ENCODE assay signal across 8 cellular contexts in the genomic region with DNA sequence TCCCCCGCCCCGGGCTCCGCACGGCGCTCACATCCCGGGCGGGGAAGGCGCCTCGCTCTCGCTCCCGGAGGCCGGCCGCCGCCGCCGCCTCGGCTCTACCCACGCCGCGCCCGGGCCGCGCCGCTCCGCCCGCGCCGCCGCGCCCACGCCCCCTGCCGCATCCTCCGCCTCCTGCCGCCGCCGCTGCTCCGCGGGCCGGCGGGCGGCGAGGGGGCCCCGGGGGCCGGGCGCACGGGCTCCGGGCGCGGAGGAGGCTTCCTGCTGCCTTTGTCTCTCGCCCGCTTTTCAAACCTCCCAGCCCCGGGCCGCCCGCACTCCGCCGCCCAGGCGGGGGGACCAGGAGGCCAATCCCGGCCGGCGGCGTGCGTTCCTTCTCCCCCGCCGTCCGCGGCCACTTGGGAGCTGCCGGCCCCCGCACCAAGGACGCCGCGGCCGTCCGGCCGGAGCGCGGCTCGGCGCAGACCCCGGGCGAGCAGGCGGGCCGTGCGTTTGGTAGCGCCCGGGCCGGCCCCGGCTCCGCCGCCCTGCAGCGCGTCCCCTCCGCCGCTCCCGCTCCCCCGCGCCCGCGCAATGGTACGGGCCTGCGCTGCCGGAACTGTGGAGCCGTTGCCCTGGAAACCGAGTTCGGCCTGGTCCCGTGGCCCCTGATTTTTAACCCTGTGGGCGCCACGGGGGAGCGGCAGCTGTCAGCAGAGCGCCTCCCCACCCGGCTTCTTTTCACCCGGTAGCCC.
DNase-seq lines count a peak whose midpoint lies in the region; ATAC-seq lines count a peak whose summit lies in the region.

A gene with protein sequence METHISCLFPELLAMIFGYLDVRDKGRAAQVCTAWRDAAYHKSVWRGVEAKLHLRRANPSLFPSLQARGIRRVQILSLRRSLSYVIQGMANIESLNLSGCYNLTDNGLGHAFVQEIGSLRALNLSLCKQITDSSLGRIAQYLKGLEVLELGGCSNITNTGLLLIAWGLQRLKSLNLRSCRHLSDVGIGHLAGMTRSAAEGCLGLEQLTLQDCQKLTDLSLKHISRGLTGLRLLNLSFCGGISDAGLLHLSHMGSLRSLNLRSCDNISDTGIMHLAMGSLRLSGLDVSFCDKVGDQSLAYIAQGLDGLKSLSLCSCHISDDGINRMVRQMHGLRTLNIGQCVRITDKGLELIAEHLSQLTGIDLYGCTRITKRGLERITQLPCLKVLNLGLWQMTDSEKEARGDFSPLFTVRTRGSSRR (minus strand): TSS at position 287 of the 731 bp plus-strand sequence. CDS start 515 bp downstream, outside the sequence.

- in situ Hi-C loops in ACHN (cut with HindIII; ENCODE audit: low pct_ligation_motif_present, low pct_unique_long_range_greater_than_20kb, low sequenced_read_pairs): no loop called here

- peak; percentile 63 for ATAC-seq in GM18909 (IDR thresholded peaks at IDR 0.05; ENCODE audit: poor library complexity, unreplicated experiment)
- ATAC-seq in HG03139 (IDR thresholded peaks at IDR 0.05; ENCODE audit: unreplicated experiment): peak; percentile 37

- peak; percentile 93 for DNase-seq in ACHN
- DNase-seq in NCI-H345 treated with DMSO at 0.1 percent for 48 hours (lab: John Stamatoyannopoulos, UW; ENCODE audit: unreplicated experiment): peak; percentile 34
- peak; percentile 84 for DNase-seq in activated CD4-positive, alpha-beta T cell treated with anti-CD3 and anti-CD28 coated beads for 1 hour
- peak; percentile 5 to 53 for DNase-seq in cerebellar nuclear complex (lab: John Stamatoyannopoulos, UW)
- peak; percentile 76 for DNase-seq in kidney glomerular epithelial cell (lab: John Stamatoyannopoulos, UW)
- DNase-seq in stimulated activated CD4-positive, alpha-beta T cell treated with anti-CD3 and anti-CD28 coated beads, Interleukin-15, amount 100 ng/mL, for 48 hours (ENCODE audit: low read depth in 2 of 2): peak; percentile 73 to 81

Comparison
In these comparisons a context has a peak if more than half of its experiments do, and no peak if none do; other contexts are left out.
1. Peak in every context shown above with its lines: DNase-seq and ATAC-seq.
2. DNase-seq: peak in every context shown above with its lines; median percentile 93 in ACHN; 84 in activated CD4-positive, alpha-beta T cell treated with anti-CD3 and anti-CD28 coated beads for 1 hour; 77 in stimulated activated CD4-positive, alpha-beta T cell treated with anti-CD3 and anti-CD28 coated beads, Interleukin-15, amount 100 ng/mL, for 48 hours; 76 in kidney glomerular epithelial cell; 34 in NCI-H345 treated with DMSO at 0.1 percent for 48 hours; 29 in cerebellar nuclear complex.